Comparison of ENCODE assay signal across 7 cellular contexts in the genomic region with DNA sequence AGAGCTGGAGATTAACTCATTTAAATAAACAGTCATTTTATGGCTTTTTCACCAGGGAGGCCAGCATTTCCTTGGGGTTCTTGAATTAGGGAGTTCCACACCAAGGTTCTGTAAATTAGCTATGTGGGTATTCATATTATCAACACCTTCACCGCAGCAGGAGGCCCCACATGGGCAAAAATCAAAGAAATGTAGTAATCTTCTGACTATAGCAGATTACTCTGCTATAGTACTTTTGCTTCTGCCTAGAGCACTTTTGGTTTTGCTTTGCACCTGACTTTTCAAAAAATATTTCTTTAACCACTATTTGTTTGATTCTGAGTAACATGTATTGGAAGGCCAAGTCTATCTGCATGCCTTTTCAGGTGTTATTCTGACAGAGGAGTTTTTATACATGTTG.
A peak's percentile ranks its signal among the peaks of the same experiment; 100 is the strongest.
DNase-seq lines count a peak whose midpoint lies in the region; ATAC-seq lines count a peak whose summit lies in the region.
"Not testable (repeated sequence)": the region's sequence is repeated elsewhere in the genome, so short reads cannot be mapped to it uniquely, and the experiment has no call there.

No MANE protein-coding gene starts in this region.

- not testable (repeated sequence) for H3K4me3 Mint-ChIP-seq in activated T-helper 17 cell treated with anti-CD3 and anti-CD28 coated beads, Interleukin-2, amount 50 U/mL, for 72 hours
- peak overlapping the region; percentile 21 for H3K4me3 Mint-ChIP-seq in natural killer cell treated with Interleukin-12 subunit alpha and Interleukin-12 subunit beta and Interleukin-15 and Interleukin-18, amount 100 ng/mL, for 72 hours

- not testable (repeated sequence) for H3K9me3 Mint-ChIP-seq in activated T-helper 17 cell treated with anti-CD3 and anti-CD28 coated beads, Interleukin-2, amount 50 U/mL, for 72 hours; natural killer cell treated with Interleukin-12 subunit alpha and Interleukin-12 subunit beta and Interleukin-15 and Interleukin-18, amount 100 ng/mL, for 72 hours

- H3K27ac Mint-ChIP-seq in activated T-helper 17 cell treated with anti-CD3 and anti-CD28 coated beads, Interleukin-2, amount 50 U/mL, for 72 hours; natural killer cell treated with Interleukin-12 subunit alpha and Interleukin-12 subunit beta and Interleukin-15 and Interleukin-18, amount 100 ng/mL, for 72 hours: not testable (repeated sequence)

- peak; percentile 84 for ATAC-seq in GM18498 (IDR thresholded peaks at IDR 0.05; ENCODE audit: unreplicated experiment)
- ATAC-seq in GM19035 (IDR thresholded peaks at IDR 0.05; ENCODE audit: unreplicated experiment): peak; percentile 84
- ATAC-seq in HG02870 (IDR thresholded peaks at IDR 0.05; ENCODE audit: unreplicated experiment): peak; percentile 72
- peak; percentile 78 for ATAC-seq in HG03432 (IDR thresholded peaks at IDR 0.05; ENCODE audit: unreplicated experiment)
- ATAC-seq in activated CD4-positive, CD25-positive, alpha-beta regulatory T cell treated with anti-CD3 and anti-CD28 coated beads, Interleukin-2, amount 50 U/mL, for 24 hours: peak; percentile 93
- ATAC-seq in activated T-helper 17 cell treated with anti-CD3 and anti-CD28 coated beads, Interleukin-2, amount 50 U/mL, for 72 hours (replicated peaks): peak; percentile 59
- ATAC-seq in natural killer cell treated with Interleukin-12 subunit alpha and Interleukin-12 subunit beta and Interleukin-15 and Interleukin-18, amount 100 ng/mL, for 72 hours: peak in 1 of 2 donors; percentile 95

- not testable (repeated sequence) for H3K4me1 Mint-ChIP-seq in activated T-helper 17 cell treated with anti-CD3 and anti-CD28 coated beads, Interleukin-2, amount 50 U/mL, for 72 hours; natural killer cell treated with Interleukin-12 subunit alpha and Interleukin-12 subunit beta and Interleukin-15 and Interleukin-18, amount 100 ng/mL, for 72 hours (ENCODE audit: low read depth in 2 of 2)

- not testable (repeated sequence) for DNase-seq in natural killer cell treated with Interleukin-12 subunit alpha and Interleukin-12 subunit beta and Interleukin-15 and Interleukin-18, amount 100 ng/mL, for 72 hours (ENCODE audit: low spot score)

- not testable (repeated sequence) for H3K36me3 Mint-ChIP-seq in activated T-helper 17 cell treated with anti-CD3 and anti-CD28 coated beads, Interleukin-2, amount 50 U/mL, for 72 hours (ENCODE audit: low read depth); natural killer cell treated with Interleukin-12 subunit alpha and Interleukin-12 subunit beta and Interleukin-15 and Interleukin-18, amount 100 ng/mL, for 72 hours

- not testable (repeated sequence) for H3K27me3 Mint-ChIP-seq in activated T-helper 17 cell treated with anti-CD3 and anti-CD28 coated beads, Interleukin-2, amount 50 U/mL, for 72 hours; natural killer cell treated with Interleukin-12 subunit alpha and Interleukin-12 subunit beta and Interleukin-15 and Interleukin-18, amount 100 ng/mL, for 72 hours
